In the genomic region with DNA sequence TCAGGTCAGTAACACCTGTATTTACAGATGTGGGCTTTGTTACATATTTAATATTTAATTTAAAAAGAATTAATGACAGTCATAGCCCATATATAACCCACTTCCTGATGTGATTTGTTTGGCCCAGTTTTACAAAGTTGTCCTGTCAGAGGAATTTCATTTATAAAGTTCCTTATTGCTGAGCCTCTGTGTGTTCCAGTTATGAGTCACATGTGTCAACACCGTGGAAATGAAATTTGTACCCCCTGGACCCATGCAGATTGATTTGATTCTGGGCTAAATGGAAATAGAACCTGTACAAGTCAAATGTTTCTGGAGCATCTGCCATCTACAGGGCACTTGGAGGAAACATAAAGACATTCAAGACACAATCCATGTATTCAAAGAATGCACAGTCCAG, we compare ENCODE assay signal across 22 cellular contexts.
DNase-seq lines count a peak whose midpoint lies in the region; ATAC-seq, FAIRE-seq and TF ChIP-seq lines count a peak whose summit lies in the region.
"Had no signal": no experiment of that assay in that cellular context is flagged by ENCODE, and none has a peak within 500 bp of the region (broad histone marks: within the 10 kb centered on the region; RNA-seq: fewer than 3 reads in every experiment).

No MANE protein-coding gene starts in this region.

- H3K27ac ChIP-seq in hepatocyte (no peak overlapping the region), small intestine (ENCODE audit: low read depth in 1 of 2, low read length in 1 of 2) (no peak overlapping the region)
- H3K27ac ChIP-seq: 22Rv1 had no signal

- H3K4me1 ChIP-seq in hepatocyte (ENCODE audit: insufficient read depth): no peaks in the 10 kb centered on the region
- H3K4me1 ChIP-seq in small intestine (ENCODE audit: control insufficient read depth in 2 of 2, insufficient read depth in 1 of 2, low read depth in 1 of 2, low read length in 1 of 2): no peaks in the 10 kb centered on the region
- H3K4me1 ChIP-seq: Caco-2 had no signal

- peak; percentile 14 for DNase-seq in DMS53 (lab: John Stamatoyannopoulos, UW)
- DNase-seq in DMS53 treated with DMSO at 0.1 percent for 48 hours (lab: John Stamatoyannopoulos, UW; ENCODE audit: unreplicated experiment): no peak
- peak; percentile 18 for DNase-seq in hepatocyte (ENCODE audit: low spot score)
- DNase-seq in small intestine: peak; percentile 50
- no peak for DNase-seq in NCI-H2107 (lab: John Stamatoyannopoulos, UW)
- DNase-seq: Caco-2; CD4-positive, CD25-positive, alpha-beta regulatory T cell; GF-D8; HFFc6; Karpas-422; NCI-H1092 treated with DMSO at 0.1 percent for 48 hours; NCI-H1694; NCI-H2081 treated with DMSO at 0.1 percent for 48 hours; NCI-H2227 treated with DMSO at 0.1 percent for 48 hours; NCI-H524; NCI-H82 had no signal

- no peak overlapping the region for H3K4me3 ChIP-seq in hepatocyte
- H3K4me3 ChIP-seq in small intestine (ENCODE audit: low read depth in 1 of 2, low read length in 2 of 2): no peak overlapping the region

- no peak overlapping the region for H3K4me2 ChIP-seq in hepatocyte

- no peaks in the 10 kb centered on the region for H3K79me2 ChIP-seq in hepatocyte

- H3K27me3 ChIP-seq in hepatocyte (peaks cover 1% of the 10 kb centered on the region), small intestine (ENCODE audit: control insufficient read depth in 2 of 2, insufficient read depth in 2 of 2, low read length in 2 of 2) (peaks cover 0 to under 1% of the 10 kb centered on the region in 2 donors)

- no peaks in the 10 kb centered on the region for H4K20me1 ChIP-seq in hepatocyte (ENCODE audit: insufficient read depth, poor library complexity, severe bottlenecking)

- no peak for FAIRE-seq in small intestine (lab: Jason Lieb, UNC)
- FAIRE-seq: GM12892, H54 had no signal

- no peaks in the 10 kb centered on the region for H3K36me3 ChIP-seq in hepatocyte (replicated peaks; ENCODE audit: insufficient read depth, low read depth)
- no peaks in the 10 kb centered on the region for H3K36me3 ChIP-seq in small intestine (ENCODE audit: control insufficient read depth in 2 of 2, insufficient read depth in 2 of 2, low read length in 2 of 2)

- H2AFZ ChIP-seq in hepatocyte: no peak overlapping the region

- WGBS in hepatocyte (ENCODE audit: low lambda C conversion rate, missing lambda C conversion rate): 82% methylated on average over 1 of the region's 1 CpG
- 9 to 43% (median 17%) methylated on average over 1 of the region's 1 CpG for WGBS in small intestine, 3 donors

- H3K9me3 ChIP-seq in hepatocyte (ENCODE audit: low read depth) (no peaks in the 10 kb centered on the region), small intestine (ENCODE audit: control insufficient read depth, low read depth) (no peaks in the 10 kb centered on the region)
- H3K9me3 ChIP-seq: Caco-2 had no signal

- no peaks in the 10 kb centered on the region for H3K9me2 ChIP-seq in hepatocyte (replicated peaks; ENCODE audit: insufficient read depth)

- TF ChIP-seq CTCF in LNCAP (IDR thresholded peaks at IDR 0.05) (0 out of 2 replicates have a peak, but pooled peaks have one; percentile 13), hepatocyte (IDR thresholded peaks at IDR 0.05; ENCODE audit: poor library complexity) (peak; percentile 27)

- ATAC-seq in GM19328 (IDR thresholded peaks at IDR 0.05; ENCODE audit: unreplicated experiment): no peak
- ATAC-seq in SK-N-SH treated with all-trans-retinoic acid at 6 μM for 48 hours: no peak

TF ChIP-seq in SK-N-SH treated with all-trans-retinoic acid at 6 μM for 48 hours, 23 proteins besides CTCF, POLR2A, EP300 and RAD21:
- TF ChIP-seq, protein P1, sequence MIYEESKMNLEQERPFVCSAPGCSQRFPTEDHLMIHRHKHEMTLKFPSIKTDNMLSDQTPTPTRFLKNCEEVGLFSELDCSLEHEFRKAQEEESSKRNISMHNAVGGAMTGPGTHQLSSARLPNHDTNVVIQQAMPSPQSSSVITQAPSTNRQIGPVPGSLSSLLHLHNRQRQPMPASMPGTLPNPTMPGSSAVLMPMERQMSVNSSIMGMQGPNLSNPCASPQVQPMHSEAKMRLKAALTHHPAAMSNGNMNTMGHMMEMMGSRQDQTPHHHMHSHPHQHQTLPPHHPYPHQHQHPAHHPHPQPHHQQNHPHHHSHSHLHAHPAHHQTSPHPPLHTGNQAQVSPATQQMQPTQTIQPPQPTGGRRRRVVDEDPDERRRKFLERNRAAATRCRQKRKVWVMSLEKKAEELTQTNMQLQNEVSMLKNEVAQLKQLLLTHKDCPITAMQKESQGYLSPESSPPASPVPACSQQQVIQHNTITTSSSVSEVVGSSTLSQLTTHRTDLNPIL (CRISPR knock-in tag; IDR thresholded peaks at IDR 0.05; ENCODE audit: low read depth): no peak
- TF ChIP-seq ZNF565 (CRISPR knock-in tag; conservative IDR thresholded peaks at IDR 0.05; ENCODE audit: low read depth) (no peak), SNAI2 (CRISPR knock-in tag; IDR thresholded peaks at IDR 0.05) (no peak), ZFP3 (CRISPR knock-in tag; IDR thresholded peaks at IDR 0.05) (no peak), BACH2 (CRISPR knock-in tag; IDR thresholded peaks at IDR 0.05; ENCODE audit: borderline replicate concordance) (no peak), ZNF70 (CRISPR knock-in tag; IDR thresholded peaks at IDR 0.05) (no peak)

Comparison
In these comparisons a context has a peak if more than half of its experiments do, and no peak if none do; other contexts are left out.
1. DNase-seq: peak in DMS53 (single experiment), hepatocyte (single experiment) and small intestine (single experiment); none in DMS53 treated with DMSO at 0.1 percent for 48 hours (single experiment) and NCI-H2107 (single experiment).